In the genomic region with DNA sequence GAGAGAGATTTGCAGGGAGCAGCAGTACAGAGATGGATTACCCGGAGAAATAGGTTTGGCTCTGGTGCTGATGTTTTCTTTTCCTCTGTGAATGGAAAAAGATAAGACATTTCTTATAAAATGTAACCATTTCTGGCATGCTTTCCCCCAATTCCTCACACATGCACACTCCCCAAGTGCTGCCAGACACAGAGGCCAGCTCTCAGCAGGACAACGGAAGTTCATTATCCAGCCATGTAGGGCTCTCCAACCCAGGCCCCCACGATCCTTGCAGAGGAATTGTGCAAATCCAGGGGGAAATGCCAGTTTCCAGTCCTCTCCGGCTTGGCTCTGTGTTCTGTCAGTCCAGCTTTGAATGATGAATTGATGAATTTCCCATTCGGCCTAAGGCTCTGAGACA, we compare ENCODE assay signal across 21 cellular contexts.
DNase-seq lines count a peak whose midpoint lies in the region; ATAC-seq and TF ChIP-seq lines count a peak whose summit lies in the region.
"Had no signal": no experiment of that assay in that cellular context is flagged by ENCODE, and none has a peak within 500 bp of the region (broad histone marks: within the 10 kb centered on the region; RNA-seq: fewer than 3 reads in every experiment).

No MANE protein-coding gene starts in this region.

- H3K18ac ChIP-seq in IMR-90 (ENCODE audit: low read depth, low read length) = no peak overlapping the region

- peak overlapping the region; percentile 15 for H2AFZ ChIP-seq in IMR-90 (replicated peaks; ENCODE audit: low read length, poor library complexity)
- H2AFZ ChIP-seq: GM23248 had no signal

- intact Hi-C loops in activated CD4-positive, alpha-beta T cell treated with anti-CD3 and anti-CD28 coated beads, Interleukin-2, amount 10 ng/mL, durations not matched to agents 24 days and 14 days (cut with micrococcal nuclease) = no loop called here
- intact Hi-C loops in IMR-90 (cut with micrococcal nuclease) = loop anchor here (5.0 kb wide), 1 partner anchor 68 kb away; no protein-coding TSS in a partner anchor
- intact Hi-C loops in sciatic nerve (cut with DNase I) = no loop called here
- intact Hi-C loops in tibial artery (cut with DNase I; ENCODE audit: low total_unique reads) = no loop called here

- no peak overlapping the region for H2BK20ac ChIP-seq in IMR-90 (ENCODE audit: low read depth, low read length)

- no peaks in the 10 kb centered on the region for H4K20me1 ChIP-seq in IMR-90 (ENCODE audit: insufficient read depth, low read length)

- no peak overlapping the region for H3K4ac ChIP-seq in IMR-90 (ENCODE audit: low read depth, low read length)

- H3K4me1 Mint-ChIP-seq in activated CD4-positive, alpha-beta T cell treated with anti-CD3 and anti-CD28 coated beads, Interleukin-2, amount 10 ng/mL, durations not matched to agents 24 days and 14 days = no peaks in the 10 kb centered on the region

- H3K36me3 ChIP-seq in IMR-90 (ENCODE audit: control insufficient read depth, insufficient read depth, low read length) (no peaks in the 10 kb centered on the region), tibial artery (no peaks in the 10 kb centered on the region)
- H3K36me3 ChIP-seq: SJCRH30 had no signal

- WGBS in IMR-90 (ENCODE audit: extremely low coverage in 2 of 2, insufficient read length in 1 of 2), 2 experiments = 67% methylated on average over 2 of the region's 5 CpGs; no CpG with 5 or more reads in 1 of the 2 experiments

- TF ChIP-seq RAD21 in IMR-90 (IDR thresholded peaks at IDR 0.05; ENCODE audit: low read length) = no peak

- H3K9me3 Mint-ChIP-seq in activated CD4-positive, alpha-beta T cell treated with anti-CD3 and anti-CD28 coated beads, Interleukin-2, amount 10 ng/mL, durations not matched to agents 24 days and 14 days = no peaks in the 10 kb centered on the region

- peak overlapping the region; percentile 11; the same call in 1 of the 2 replicates for H3K23ac ChIP-seq in IMR-90 (ENCODE audit: low read depth, low read length)

- dilution Hi-C loops in IMR-90 (cut with HindIII; ENCODE audit: low sequenced_read_pairs, unreplicated experiment) = no loop called here

- H3K9me3 ChIP-seq in IMR-90 (ENCODE audit: control insufficient read depth, insufficient read depth, low read length) (peaks cover 1% of the 10 kb centered on the region; the same call in 1 of the 2 replicates), tibial artery (no peaks in the 10 kb centered on the region)
- H3K9me3 ChIP-seq: SJCRH30 had no signal

- no peak overlapping the region for H2BK15ac ChIP-seq in IMR-90 (ENCODE audit: low read depth, low read length)

- no peak overlapping the region for H3K27ac Mint-ChIP-seq in activated CD4-positive, alpha-beta T cell treated with anti-CD3 and anti-CD28 coated beads, Interleukin-2, amount 10 ng/mL, durations not matched to agents 24 days and 14 days

- H4K5ac ChIP-seq in IMR-90 (ENCODE audit: low read depth, low read length) = no peak overlapping the region

- no TSS peak for BruUV-seq in IMR-90 (replicated peaks; lab: Mats Ljungman, UMichigan)

- DNase-seq in activated CD4-positive, alpha-beta T cell treated with anti-CD3 and anti-CD28 coated beads, Interleukin-2, amount 10 ng/mL, durations not matched to agents 24 days and 14 days = peak; percentile 28
- DNase-seq in activated CD4-positive, alpha-beta T cell treated with anti-CD3 and anti-CD28 coated beads, Interleukin-2, amount 50 U/mL, for 1 hour = no peak
- DNase-seq in IMR-90 = no peak
- DNase-seq in choroid plexus epithelial cell (ENCODE audit: low read depth) = peak; percentile 2
- DNase-seq in sciatic nerve (ENCODE audit: low spot score) = no peak
- no peak for DNase-seq in iPS-NIHi11 (ENCODE audit: low spot score)
- no peak for DNase-seq in tibial artery
- DNase-seq: 8988T, ACHN, GM23248, H7, KBM-7, NCI-H1105 treated with DMSO at 0.1 percent for 48 hours, NCI-H146, NCI-H1930, NCI-H2107, NCI-H524, NCI-H748 treated with DMSO at 0.1 percent for 48 hours, PC-3, SJCRH30 had no signal

- no peak overlapping the region for H3K4me3 ChIP-seq in IMR-90 (ENCODE audit: insufficient read depth, low read depth, low read length)
- H3K4me3 ChIP-seq in choroid plexus epithelial cell (ENCODE audit: low read depth, low read length) = no peak overlapping the region
- H3K4me3 ChIP-seq in tibial artery = no peak overlapping the region
- H3K4me3 ChIP-seq: GM23248, SJCRH30 had no signal

- H2BK120ac ChIP-seq in IMR-90 (ENCODE audit: low read depth, low read length) = no peak overlapping the region

- H3K27me3 ChIP-seq in IMR-90 (ENCODE audit: control insufficient read depth, insufficient read depth, low read length) = peaks cover 13% of the 10 kb centered on the region
- peaks cover 0 to 16% of the 10 kb centered on the region in 2 donors for H3K27me3 ChIP-seq in tibial artery

- POLR2A ChIA-PET in IMR-90 (lab: Charles Lee; ENCODE audit: unreplicated experiment) = no interaction called here

- no peak overlapping the region for H4K91ac ChIP-seq in IMR-90 (ENCODE audit: insufficient read depth, low read depth, low read length)

- H3K36me3 Mint-ChIP-seq in activated CD4-positive, alpha-beta T cell treated with anti-CD3 and anti-CD28 coated beads, Interleukin-2, amount 10 ng/mL, durations not matched to agents 24 days and 14 days (ENCODE audit: low read depth) = no peaks in the 10 kb centered on the region

- no peak overlapping the region for H3K4me2 ChIP-seq in IMR-90 (ENCODE audit: low read depth, low read length)

- TF ChIP-seq POLR2A in IMR-90 (IDR thresholded peaks at IDR 0.05; ENCODE audit: low read depth, low read length) = no peak

- H3K79me1 ChIP-seq in IMR-90 (ENCODE audit: low read depth in 1 of 2, low read length in 2 of 2) = no peaks in the 10 kb centered on the region

- H2AK9ac ChIP-seq in IMR-90 (replicated peaks; ENCODE audit: low read depth, low read length, poor library complexity) = no peak overlapping the region

- H3K27ac ChIP-seq in IMR-90 (ENCODE audit: insufficient read depth, low read length) = no peak overlapping the region
- no peak overlapping the region for H3K27ac ChIP-seq in tibial artery
- H3K27ac ChIP-seq: GM23248, SJCRH30 had no signal

- peaks cover 38% of the 10 kb centered on the region for H3K27me3 Mint-ChIP-seq in activated CD4-positive, alpha-beta T cell treated with anti-CD3 and anti-CD28 coated beads, Interleukin-2, amount 10 ng/mL, durations not matched to agents 24 days and 14 days

- no peak overlapping the region for H3K56ac ChIP-seq in IMR-90 (ENCODE audit: extremely low read depth, insufficient read depth, low read length)

- no peak overlapping the region for H2AK5ac ChIP-seq in IMR-90 (ENCODE audit: low read depth, low read length)

- H2BK5ac ChIP-seq in IMR-90 (ENCODE audit: low read depth, low read length, poor library complexity, severe bottlenecking) = no peak overlapping the region

- H3K4me1 ChIP-seq in IMR-90 (ENCODE audit: control insufficient read depth, insufficient read depth, low read length) (peaks cover 3% of the 10 kb centered on the region; the same call in 1 of the 2 replicates), tibial artery (peaks cover 0 to 15% (median 7%) of the 10 kb centered on the region in 4 donors)
- H3K4me1 ChIP-seq: SJCRH30 had no signal

- CTCF ChIA-PET in IMR-90 (lab: Yijun Ruan, JAX) = no interaction called here

- in situ Hi-C loops in IMR-90 (cut with MboI; ENCODE audit: low sequenced_read_pairs) = no loop called here

- no peak overlapping the region for H3K9ac ChIP-seq in IMR-90 (ENCODE audit: low read depth, low read length)
- H3K9ac ChIP-seq: GM23248 had no signal

- H4K8ac ChIP-seq in IMR-90 (ENCODE audit: low read depth in 2 of 2, low read length in 2 of 2) = no peak overlapping the region

- no peak for TF ChIP-seq CTCF in IMR-90 (conservative IDR thresholded peaks at IDR 0.05; ENCODE audit: low read depth, low read length)
- TF ChIP-seq CTCF in choroid plexus epithelial cell (conservative IDR thresholded peaks at IDR 0.05; ENCODE audit: low read depth, low read length) = no peak
- no peak for TF ChIP-seq CTCF in tibial artery (IDR thresholded peaks at IDR 0.05)

- H3K14ac ChIP-seq in IMR-90 (replicated peaks; ENCODE audit: low read depth, low read length) = no peak overlapping the region

- no peak for ATAC-seq in IMR-90 (ENCODE audit: low read depth)
- ATAC-seq in sciatic nerve = peak; percentile 33
- no peak for ATAC-seq in HG03469 (IDR thresholded peaks at IDR 0.05; ENCODE audit: unreplicated experiment)
- ATAC-seq: PC-3 had no signal

- no peaks in the 10 kb centered on the region; the same call in 1 of the 2 replicates for H3K9me1 ChIP-seq in IMR-90 (ENCODE audit: insufficient read depth, low read length)

- H3K4me3 Mint-ChIP-seq in activated CD4-positive, alpha-beta T cell treated with anti-CD3 and anti-CD28 coated beads, Interleukin-2, amount 10 ng/mL, durations not matched to agents 24 days and 14 days = no peak overlapping the region

TF ChIP-seq in IMR-90, 13 proteins besides CTCF, POLR2A, EP300 and RAD21 (continues in another document):
- TF ChIP-seq RFX5 (IDR thresholded peaks at IDR 0.05; ENCODE audit: low read depth, low read length) (no peak), CHD1 (IDR thresholded peaks at IDR 0.05; ENCODE audit: low read depth, low read length) (no peak), FOS (IDR thresholded peaks at IDR 0.05; ENCODE audit: low read depth, low read length) (no peak), CEBPB (IDR thresholded peaks at IDR 0.05; ENCODE audit: low read depth, low read length) (no peak), ELK1 (IDR thresholded peaks at IDR 0.05; ENCODE audit: borderline replicate concordance, low read depth, low read length) (no peak), SMC3 (IDR thresholded peaks at IDR 0.05; ENCODE audit: low read depth, low read length) (no peak), MAFK (IDR thresholded peaks at IDR 0.05; ENCODE audit: low read depth, low read length) (no peak), NFE2L2 (IDR thresholded peaks at IDR 0.05; ENCODE audit: low read depth, low read length) (no peak), MAZ (IDR thresholded peaks at IDR 0.05; ENCODE audit: borderline replicate concordance, low read depth, low read length) (no peak), BHLHE40 (IDR thresholded peaks at IDR 0.05; ENCODE audit: low read depth, low read length) (no peak), MXI1 (IDR thresholded peaks at IDR 0.05; ENCODE audit: borderline replicate concordance, low read depth, low read length) (no peak)

Comparison
In these comparisons a context has a peak if more than half of its experiments do, and no peak if none do; other contexts are left out.
1. DNase-seq: peak in activated CD4-positive, alpha-beta T cell treated with anti-CD3 and anti-CD28 coated beads, Interleukin-2, amount 10 ng/mL, durations not matched to agents 24 days and 14 days (single experiment) and choroid plexus epithelial cell (single experiment); none in activated CD4-positive, alpha-beta T cell treated with anti-CD3 and anti-CD28 coated beads, Interleukin-2, amount 50 U/mL, for 1 hour (single experiment), IMR-90 (single experiment), sciatic nerve (single experiment), iPS-NIHi11 (single experiment) and tibial artery (0 of 2).